Comparison of ENCODE assay signal across 24 cellular contexts in genomic region chr5:166625210-166625865, GRCh38.
A peak's percentile ranks its signal among the peaks of the same experiment; 100 is the strongest.
DNase-seq lines count a peak whose midpoint lies in the region; ATAC-seq and FAIRE-seq lines count a peak whose summit lies in the region.
"Had no signal": no experiment of that assay in that cellular context is flagged by ENCODE, and none has a peak within 500 bp of the region (broad histone marks: within the 10 kb centered on the region; RNA-seq: fewer than 3 reads in every experiment).

No MANE protein-coding gene starts in this region.

- no peaks in the 10 kb centered on the region for H3K36me3 Mint-ChIP-seq in effector memory CD8-positive, alpha-beta T cell (ENCODE audit: insufficient read depth)

- no peak overlapping the region for H3K4me2 ChIP-seq in mesenchymal stem cell (ENCODE audit: low read length, poor library complexity, severe bottlenecking)

- H2BK120ac ChIP-seq in mesenchymal stem cell (ENCODE audit: low read depth, low read length), result no peak overlapping the region

- H3K27ac ChIP-seq in HUES64 (ENCODE audit: low read depth, low read length) (peak overlapping the region; percentile 85), mesenchymal stem cell (ENCODE audit: low read length, poor library complexity, severe bottlenecking) (no peak overlapping the region)
- H3K27ac ChIP-seq: ovary, right lobe of liver, thyroid gland had no signal

- intact Hi-C loops in head of caudate nucleus (cut with DNase I), result no loop called here

- no peak overlapping the region for H2AFZ ChIP-seq in mesenchymal stem cell (ENCODE audit: low read depth, low read length)

- H4K8ac ChIP-seq in mesenchymal stem cell (ENCODE audit: low read length), result no peak overlapping the region

- 76% methylated on average over 5 of the region's 6 CpGs for WGBS in HUES64
- 32% methylated on average over 3 of the region's 6 CpGs for WGBS in mesenchymal stem cell

- H3K4me1 Mint-ChIP-seq in effector memory CD8-positive, alpha-beta T cell (ENCODE audit: low read depth in 2 of 2), result no peaks in the 10 kb centered on the region
- H3K4me1 Mint-ChIP-seq: activated B cell treated with CpG ODN at 0.5 μM for 24 hours had no signal

- no peak overlapping the region for H4K91ac ChIP-seq in mesenchymal stem cell (ENCODE audit: low read length)

- no peak overlapping the region for H3K18ac ChIP-seq in mesenchymal stem cell (ENCODE audit: low read depth in 1 of 2, low read length in 2 of 2)

- H3K27me3 Mint-ChIP-seq in effector memory CD8-positive, alpha-beta T cell, result no peaks in the 10 kb centered on the region
- H3K27me3 Mint-ChIP-seq: activated B cell treated with CpG ODN at 0.5 μM for 24 hours; activated T-cell treated with anti-CD3 and anti-CD28 coated beads, Interleukin-2, amount 50 U/mL, for 24 hours had no signal

- H3K14ac ChIP-seq in mesenchymal stem cell (ENCODE audit: low read length in 2 of 2), result no peak overlapping the region

- H3K4me1 ChIP-seq in HUES64 (ENCODE audit: insufficient read depth, low read length), result peaks cover 19% of the 10 kb centered on the region
- H3K4me1 ChIP-seq in mesenchymal stem cell (ENCODE audit: control insufficient read depth, insufficient read depth, low read depth, low read length), result no peaks in the 10 kb centered on the region
- H3K4me1 ChIP-seq: right lobe of liver, thyroid gland had no signal

- DNase-seq in mesenchymal stem cell, result peak; percentile 70
- no peak for DNase-seq in GF-D8 (lab: John Stamatoyannopoulos, UW)
- no peak for DNase-seq in stimulated activated CD4-positive, alpha-beta T cell treated with anti-CD3 and anti-CD28 coated beads, Interleukin-12 subunit alpha, Interleukin-12 subunit beta, amount 100 ng/mL, for 4 hours
- no peak for DNase-seq in effector memory CD8-positive, alpha-beta T cell
- DNase-seq in head of caudate nucleus, result no peak
- DNase-seq: activated B cell treated with CpG ODN at 0.5 μM for 24 hours; activated CD8-positive, alpha-beta T cell treated with anti-CD3 and anti-CD28 coated beads, Interleukin-2, amount 10 ng/mL, durations not matched to agents 7 days and 5 days; activated naive CD4-positive, alpha-beta T cell treated with anti-CD3 and anti-CD28 coated beads for 36 hours; activated T-cell treated with anti-CD3 and anti-CD28 coated beads, Interleukin-2, amount 50 U/mL, for 24 hours; anterior cingulate cortex; COR-L47; foreskin melanocyte; left ventricle myocardium superior; NCI-H1417; NCI-H774; ovary; right lobe of liver; stimulated activated naive CD4-positive, alpha-beta T cell treated with Interleukin-2 at 50 U/mL for 16 hours; thyroid gland had no signal

- FAIRE-seq in endometrium (lab: Jason Lieb, UNC), result peak; percentile 94
- FAIRE-seq: colon, endothelial cell of umbilical vein, GM18507 had no signal

- no peak overlapping the region for H2AK5ac ChIP-seq in mesenchymal stem cell (ENCODE audit: low read length, severe bottlenecking)

- H3K9me3 ChIP-seq in HUES64 (ENCODE audit: insufficient read depth, low read depth, low read length) (peaks cover 4% of the 10 kb centered on the region; the same call in 1 of the 2 replicates), mesenchymal stem cell (ENCODE audit: control insufficient read depth, low read length) (peaks cover 31% of the 10 kb centered on the region)
- H3K9me3 ChIP-seq: ovary, right lobe of liver, thyroid gland had no signal

- H3K9me3 Mint-ChIP-seq in effector memory CD8-positive, alpha-beta T cell, result peaks cover 5 to 14% of the 10 kb centered on the region in 2 donors

- no peak overlapping the region for H2BK12ac ChIP-seq in mesenchymal stem cell (ENCODE audit: low read length in 2 of 2)

- H3K4me3 Mint-ChIP-seq in effector memory CD8-positive, alpha-beta T cell, result no peak overlapping the region
- H3K4me3 Mint-ChIP-seq: activated B cell treated with CpG ODN at 0.5 μM for 24 hours; activated CD8-positive, alpha-beta T cell treated with anti-CD3 and anti-CD28 coated beads, Interleukin-2, amount 10 ng/mL, durations not matched to agents 7 days and 5 days; activated naive CD4-positive, alpha-beta T cell treated with anti-CD3 and anti-CD28 coated beads for 36 hours; activated T-cell treated with anti-CD3 and anti-CD28 coated beads, Interleukin-2, amount 50 U/mL, for 24 hours had no signal

- H3K79me1 ChIP-seq in mesenchymal stem cell (replicated peaks; ENCODE audit: low read length, poor library complexity, severe bottlenecking), result no peaks in the 10 kb centered on the region

- no peak for ATAC-seq in effector memory CD8-positive, alpha-beta T cell (replicated peaks)
- ATAC-seq: activated CD8-positive, alpha-beta T cell treated with anti-CD3 and anti-CD28 coated beads, Interleukin-2, amount 10 ng/mL, durations not matched to agents 7 days and 5 days; left ventricle myocardium superior; right lobe of liver had no signal

- H3K4ac ChIP-seq in mesenchymal stem cell (ENCODE audit: low read depth in 1 of 2, low read length in 2 of 2), result no peak overlapping the region

- H3K4me3 ChIP-seq in HUES64 (ENCODE audit: low read length) (no peak overlapping the region), mesenchymal stem cell (ENCODE audit: insufficient read depth in 1 of 2, low read depth in 1 of 2, low read length in 2 of 2) (no peak overlapping the region)
- H3K4me3 ChIP-seq: ovary, right lobe of liver, thyroid gland had no signal

- H3K36me3 ChIP-seq in HUES64 (ENCODE audit: insufficient read depth, low read length) (no peaks in the 10 kb centered on the region), mesenchymal stem cell (ENCODE audit: control insufficient read depth in 1 of 2, insufficient read depth in 2 of 2, low read depth in 1 of 2, low read length in 2 of 2) (no peaks in the 10 kb centered on the region)
- H3K36me3 ChIP-seq: ovary, right lobe of liver, thyroid gland had no signal

- no peak overlapping the region for H2BK15ac ChIP-seq in mesenchymal stem cell (ENCODE audit: low read depth, poor library complexity, severe bottlenecking)

- H3K9ac ChIP-seq in HUES64 (ENCODE audit: low read depth, low read length), result peak overlapping the region; percentile 27; the same call in 1 of the 2 replicates
- H3K9ac ChIP-seq in mesenchymal stem cell (ENCODE audit: low read length), result no peak overlapping the region

- H3K27me3 ChIP-seq in HUES64 (ENCODE audit: insufficient read depth, low read length) (no peaks in the 10 kb centered on the region), mesenchymal stem cell (ENCODE audit: control insufficient read depth in 1 of 2, insufficient read depth in 1 of 2, low read length in 2 of 2) (no peaks in the 10 kb centered on the region)
- H3K27me3 ChIP-seq: ovary, right lobe of liver, thyroid gland had no signal

- H3K23ac ChIP-seq in mesenchymal stem cell (ENCODE audit: low read length in 2 of 2), result no peak overlapping the region

- no peak overlapping the region for H2BK5ac ChIP-seq in mesenchymal stem cell (ENCODE audit: low read depth, low read length, poor library complexity, severe bottlenecking)

- H3K27ac Mint-ChIP-seq in effector memory CD8-positive, alpha-beta T cell, result no peak overlapping the region
- H3K27ac Mint-ChIP-seq: activated B cell treated with CpG ODN at 0.5 μM for 24 hours; activated CD8-positive, alpha-beta T cell treated with anti-CD3 and anti-CD28 coated beads, Interleukin-2, amount 10 ng/mL, durations not matched to agents 7 days and 5 days; activated naive CD4-positive, alpha-beta T cell treated with anti-CD3 and anti-CD28 coated beads for 36 hours; activated T-cell treated with anti-CD3 and anti-CD28 coated beads, Interleukin-2, amount 50 U/mL, for 24 hours had no signal
